In the genomic region with DNA sequence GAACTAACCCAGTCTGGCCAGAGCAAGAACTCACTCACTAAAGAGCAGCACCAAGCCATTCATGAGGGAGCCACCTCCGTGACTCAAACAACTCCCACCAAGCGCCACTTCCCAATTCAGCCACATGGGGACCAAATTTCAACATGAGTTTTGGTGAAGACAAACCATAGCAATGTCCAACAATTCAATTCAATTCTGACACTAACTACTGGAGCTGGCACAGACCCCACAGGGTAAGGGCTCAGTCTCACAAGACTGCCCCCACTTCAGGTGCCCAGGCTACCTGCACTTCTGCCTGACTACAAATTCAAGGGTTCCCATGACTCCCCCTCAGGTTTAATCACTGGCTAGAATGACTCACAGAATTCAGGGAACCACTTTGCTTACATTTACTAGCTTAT, we compare ENCODE assay signal across 8 cellular contexts. TPM values are rescaled to one million over a fixed set of nuclear protein-coding genes. Genes with fewer than 3 reads are reported as not detected.
A peak's percentile ranks its signal among the peaks of the same experiment; 100 is the strongest.
DNase-seq lines count a peak whose midpoint lies in the region; ATAC-seq and TF ChIP-seq lines count a peak whose summit lies in the region.
"Had no signal": no experiment of that assay in that cellular context is flagged by ENCODE, and none has a peak within 500 bp of the region (broad histone marks: within the 10 kb centered on the region; RNA-seq: fewer than 3 reads in every experiment).

No MANE protein-coding gene starts in this region.

- H3K27me3 ChIP-seq in PC-3 (ENCODE audit: low read length) (no peaks in the 10 kb centered on the region), hepatocyte (no peaks in the 10 kb centered on the region), prostate gland (replicated peaks; ENCODE audit: insufficient read depth) (no peaks in the 10 kb centered on the region)

- H3K36me3 ChIP-seq in PC-3 (ENCODE audit: low read depth, low read length) (no peaks in the 10 kb centered on the region), hepatocyte (replicated peaks; ENCODE audit: insufficient read depth, low read depth) (no peaks in the 10 kb centered on the region), prostate gland (no peaks in the 10 kb centered on the region)
- H3K36me3 ChIP-seq: SJCRH30 had no signal

- ATAC-seq in GM19351 (IDR thresholded peaks at IDR 0.05; ENCODE audit: unreplicated experiment) (peak; percentile 60), PC-3 (no peak)
- peak; percentile 15 to 31 for ATAC-seq in natural killer cell treated with Interleukin-12 subunit alpha and Interleukin-12 subunit beta and Interleukin-15 and Interleukin-18, amount 100 ng/mL, for 72 hours

- H3K9me3 Mint-ChIP-seq in natural killer cell treated with Interleukin-12 subunit alpha and Interleukin-12 subunit beta and Interleukin-15 and Interleukin-18, amount 100 ng/mL, for 72 hours, result no peaks in the 10 kb centered on the region

- TF ChIP-seq POLR2A in prostate gland (IDR thresholded peaks at IDR 0.05), result no peak

- CTCF ChIA-PET in PC-3 (lab: Charles Lee), result no interaction called here

- no peaks in the 10 kb centered on the region for H3K9me3 ChIP-seq in PC-3 (ENCODE audit: low read length)
- H3K9me3 ChIP-seq in hepatocyte (ENCODE audit: low read depth), result no peaks in the 10 kb centered on the region
- no peaks in the 10 kb centered on the region for H3K9me3 ChIP-seq in prostate gland
- H3K9me3 ChIP-seq: SJCRH30 had no signal

- no peaks in the 10 kb centered on the region for H3K36me3 Mint-ChIP-seq in natural killer cell treated with Interleukin-12 subunit alpha and Interleukin-12 subunit beta and Interleukin-15 and Interleukin-18, amount 100 ng/mL, for 72 hours

- POLR2A ChIA-PET in PC-3 (lab: Charles Lee; ENCODE audit: unreplicated experiment), result no interaction called here

- WGBS in hepatocyte (ENCODE audit: low lambda C conversion rate, missing lambda C conversion rate), result 67% methylated on average over 2 of the region's 2 CpGs
- 79% methylated on average over 2 of the region's 2 CpGs for WGBS in prostate gland

- H3K27ac ChIP-seq in PC-3 (ENCODE audit: low read length) (no peak overlapping the region), hepatocyte (no peak overlapping the region), prostate gland (no peak overlapping the region)
- H3K27ac ChIP-seq: SJCRH30 had no signal

- H3K4me1 Mint-ChIP-seq in natural killer cell treated with Interleukin-12 subunit alpha and Interleukin-12 subunit beta and Interleukin-15 and Interleukin-18, amount 100 ng/mL, for 72 hours (ENCODE audit: low read depth in 2 of 2), result peaks cover 9 to 11% of the 10 kb centered on the region in 2 donors

- no peak overlapping the region for H3K9ac ChIP-seq in PC-3 (ENCODE audit: low read length)

- no peaks in the 10 kb centered on the region for H3K4me1 ChIP-seq in PC-3 (ENCODE audit: insufficient read depth, low read length)
- no peaks in the 10 kb centered on the region for H3K4me1 ChIP-seq in hepatocyte (ENCODE audit: insufficient read depth)
- no peaks in the 10 kb centered on the region for H3K4me1 ChIP-seq in prostate gland (replicated peaks)
- H3K4me1 ChIP-seq: SJCRH30 had no signal

- TF ChIP-seq CTCF in PC-3 (conservative IDR thresholded peaks at IDR 0.05; ENCODE audit: low read depth, low read length) (peak; percentile 47; the same call in 1 of the 2 replicates), hepatocyte (IDR thresholded peaks at IDR 0.05; ENCODE audit: poor library complexity) (no peak), prostate gland (IDR thresholded peaks at IDR 0.05) (peak in 1 of 4 experiments; percentile 24)

- H3K79me2 ChIP-seq in PC-3 (ENCODE audit: low read length) (no peaks in the 10 kb centered on the region), hepatocyte (no peaks in the 10 kb centered on the region)

- intact Hi-C loops in PC-3 (cut with micrococcal nuclease) (no loop called here), prostate gland (cut with DNase I) (no loop called here)

- H3K4me3 Mint-ChIP-seq in natural killer cell treated with Interleukin-12 subunit alpha and Interleukin-12 subunit beta and Interleukin-15 and Interleukin-18, amount 100 ng/mL, for 72 hours, result no peak overlapping the region

- H4K20me1 ChIP-seq in PC-3 (ENCODE audit: low read length) (no peaks in the 10 kb centered on the region), hepatocyte (ENCODE audit: insufficient read depth, poor library complexity, severe bottlenecking) (no peaks in the 10 kb centered on the region)

- no peak overlapping the region for H3K4me3 ChIP-seq in PC-3 (ENCODE audit: low read length)
- no peak overlapping the region for H3K4me3 ChIP-seq in hepatocyte
- H3K4me3 ChIP-seq in prostate gland, result no peak overlapping the region
- H3K4me3 ChIP-seq: SJCRH30 had no signal

- H3K9me2 ChIP-seq in PC-3 (replicated peaks; ENCODE audit: low read length), result no peaks in the 10 kb centered on the region
- no peaks in the 10 kb centered on the region for H3K9me2 ChIP-seq in hepatocyte (replicated peaks; ENCODE audit: insufficient read depth)

- no TSS peak for BruUV-seq in PC-3 (replicated peaks; lab: Mats Ljungman, UMichigan)

- DNase-seq in PC-3 (peak; percentile 31), astrocyte of the hippocampus (ENCODE audit: low read depth, low spot score) (peak; percentile 14), hepatocyte (ENCODE audit: low spot score) (no peak), T1000 (lab: John Stamatoyannopoulos, UW) (no peak), prostate gland (ENCODE audit: low spot score) (no peak)
- DNase-seq in natural killer cell treated with Interleukin-12 subunit alpha and Interleukin-12 subunit beta and Interleukin-15 and Interleukin-18, amount 100 ng/mL, for 72 hours (ENCODE audit: low spot score), result no peak

- H3K27me3 Mint-ChIP-seq in natural killer cell treated with Interleukin-12 subunit alpha and Interleukin-12 subunit beta and Interleukin-15 and Interleukin-18, amount 100 ng/mL, for 72 hours, result no peaks in the 10 kb centered on the region

- H3K4me2 ChIP-seq in PC-3 (ENCODE audit: low read length), result no peak overlapping the region
- H3K4me2 ChIP-seq in hepatocyte, result no peak overlapping the region

- no peak overlapping the region for H2AFZ ChIP-seq in PC-3 (ENCODE audit: low read length)
- no peak overlapping the region for H2AFZ ChIP-seq in hepatocyte

- H3F3A ChIP-seq in PC-3 (ENCODE audit: low read length, unreplicated experiment), result no peaks in the 10 kb centered on the region

- H3K27ac Mint-ChIP-seq in natural killer cell treated with Interleukin-12 subunit alpha and Interleukin-12 subunit beta and Interleukin-15 and Interleukin-18, amount 100 ng/mL, for 72 hours, result peak overlapping the region in 1 of 2 donors; percentile 42

RNA-seq across cellular contexts. Expression of gene RAP1A, which starts 48.8 kb away (rescaled TPM):
- 19.0 TPM in 2 replicates for total RNA-seq in PC-3 (2014; rRNA removed)
- total RNA-seq in natural killer cell treated with Interleukin-12 subunit alpha and Interleukin-12 subunit beta and Interleukin-15 and Interleukin-18, amount 100 ng/mL, for 72 hours, result 100 to 1,000 TPM in 1 of 2 donors, 10 to 100 TPM in 1; 97.8 to 138 TPM
- 49.6 and 56.2 TPM in 2 replicates for total RNA-seq in hepatocyte
- polyA plus RNA-seq in hepatocyte, result 34.2 and 48.8 TPM in 2 replicates
- total RNA-seq in prostate gland, result 10 to 100 TPM; 31.4 to 39.1 TPM

Comparison
In these comparisons a context has a peak if more than half of its experiments do, and no peak if none do; other contexts are left out.
1. DNase-seq: peak in PC-3 (single experiment) and astrocyte of the hippocampus (single experiment); none in natural killer cell treated with Interleukin-12 subunit alpha and Interleukin-12 subunit beta and Interleukin-15 and Interleukin-18, amount 100 ng/mL, for 72 hours (single experiment), hepatocyte (single experiment), T1000 (single experiment) and prostate gland (single experiment).